Comparison of ENCODE assay signal across 20 cellular contexts in genomic region chr2:236904389-236905263, GRCh38.
DNase-seq lines count a peak whose midpoint lies in the region; TF ChIP-seq lines count a peak whose summit lies in the region.
"Had no signal": no experiment of that assay in that cellular context is flagged by ENCODE, and none has a peak within 500 bp of the region (broad histone marks: within the 10 kb centered on the region; RNA-seq: fewer than 3 reads in every experiment).

No MANE protein-coding gene starts in this region.

- H3K27ac ChIP-seq in GM23248 = no peak overlapping the region
- no peak overlapping the region for H3K27ac ChIP-seq in coronary artery
- H3K27ac ChIP-seq in thyroid gland = no peak overlapping the region

- in situ Hi-C loops in GM23248 (cut with MboI) (no loop called here), astrocyte of the cerebellum (cut with HindIII; ENCODE audit: low sequenced_read_pairs) (no loop called here)

- H3K4me3 ChIP-seq in GM23248 (peak overlapping the region; percentile 24), astrocyte of the cerebellum (ENCODE audit: low read depth, low read length) (no peak overlapping the region), coronary artery (no peak overlapping the region), thyroid gland (replicated peaks in 1 of 3) (no peak overlapping the region)
- H3K4me3 ChIP-seq: MG63 had no signal

- H3F3A ChIP-seq in GM23248 (ENCODE audit: insufficient read depth) = no peaks in the 10 kb centered on the region

- H3K9ac ChIP-seq in GM23248 = no peak overlapping the region

- H3K9me3 ChIP-seq in GM23248 (ENCODE audit: low read depth) (no peaks in the 10 kb centered on the region), thyroid gland (no peaks in the 10 kb centered on the region)
- H3K9me3 ChIP-seq: BE2C, MG63 had no signal

- intact Hi-C loops in thyroid gland (cut with DNase I) = no loop called here

- peak; percentile 59 for DNase-seq in GM23248
- DNase-seq in astrocyte of the cerebellum (ENCODE audit: low read depth) = peak; percentile 16
- peak; percentile 71 for DNase-seq in medulla oblongata (ENCODE audit: extremely low spot score)
- peak; percentile 20 for DNase-seq in stromal cell of bone marrow (ENCODE audit: low read depth)
- no peak for DNase-seq in coronary artery (ENCODE audit: low spot score)
- no peak for DNase-seq in thyroid gland
- no peak for DNase-seq in NCI-H1105 treated with DMSO at 0.1 percent for 48 hours (lab: John Stamatoyannopoulos, UW)
- DNase-seq: ACHN; BE2C; CD4-positive, CD25-positive, alpha-beta regulatory T cell; COR-L47; DMS 273 treated with DMSO at 0.1 percent for 48 hours; GF-D8; Kasumi-1; MG63; NCI-H1092; NCI-H146; NCI-H2081; NCI-H2171 treated with DMSO at 0.1 percent for 48 hours; NCI-H510A had no signal

- no peaks in the 10 kb centered on the region for H3K79me2 ChIP-seq in GM23248 (ENCODE audit: insufficient read depth)

- 21 to 22% methylated on average over 13 of the region's 13 CpGs for WGBS in GM23248 (ENCODE audit: low coverage in 1 of 2, low lambda C conversion rate in 2 of 2, missing lambda C conversion rate in 2 of 2), 2 experiments
- 88% methylated on average over 13 of the region's 13 CpGs for WGBS in thyroid gland, 2 donors

- TF ChIP-seq CTCF in astrocyte of the cerebellum (IDR thresholded peaks at IDR 0.05; ENCODE audit: low read depth, low read length, missing control alignments) (no peak), coronary artery (IDR thresholded peaks at IDR 0.05) (no peak), thyroid gland (IDR thresholded peaks at IDR 0.05) (no peak)

- no peaks in the 10 kb centered on the region for H4K20me1 ChIP-seq in GM23248 (ENCODE audit: insufficient read depth)

- H3K36me3 ChIP-seq in GM23248 (ENCODE audit: low read depth) (no peaks in the 10 kb centered on the region), thyroid gland (no peaks in the 10 kb centered on the region)
- H3K36me3 ChIP-seq: BE2C, MG63 had no signal

- H3K27me3 ChIP-seq in GM23248 (replicated peaks; ENCODE audit: insufficient read depth) (0 out of 2 replicates have a peak, but pooled peaks cover 15% of the 10 kb centered on the region), thyroid gland (no peaks in the 10 kb centered on the region)
- H3K27me3 ChIP-seq: MG63 had no signal

- peak overlapping the region; percentile 26 for H3K4me2 ChIP-seq in GM23248 (ENCODE audit: unreplicated experiment)

- no peak for TF ChIP-seq POLR2A in thyroid gland (IDR thresholded peaks at IDR 0.05)

- H3K9me2 ChIP-seq in GM23248 (ENCODE audit: insufficient read depth) = no peaks in the 10 kb centered on the region

- H2AFZ ChIP-seq in GM23248 = peak overlapping the region; percentile 37; the same call in 1 of the 2 replicates

- no peaks in the 10 kb centered on the region for H3K4me1 ChIP-seq in GM23248 (ENCODE audit: insufficient read depth)
- H3K4me1 ChIP-seq in thyroid gland = no peaks in the 10 kb centered on the region
- H3K4me1 ChIP-seq: BE2C had no signal

Comparison
In these comparisons a context has a peak if more than half of its experiments do, and no peak if none do; other contexts are left out.
1. DNase-seq: peak in GM23248 (single experiment), astrocyte of the cerebellum (single experiment), medulla oblongata (single experiment) and stromal cell of bone marrow (single experiment); none in coronary artery (single experiment), thyroid gland (0 of 2) and NCI-H1105 treated with DMSO at 0.1 percent for 48 hours (single experiment).